Comparison of ENCODE assay signal across 1 cellular context in the genomic region with DNA sequence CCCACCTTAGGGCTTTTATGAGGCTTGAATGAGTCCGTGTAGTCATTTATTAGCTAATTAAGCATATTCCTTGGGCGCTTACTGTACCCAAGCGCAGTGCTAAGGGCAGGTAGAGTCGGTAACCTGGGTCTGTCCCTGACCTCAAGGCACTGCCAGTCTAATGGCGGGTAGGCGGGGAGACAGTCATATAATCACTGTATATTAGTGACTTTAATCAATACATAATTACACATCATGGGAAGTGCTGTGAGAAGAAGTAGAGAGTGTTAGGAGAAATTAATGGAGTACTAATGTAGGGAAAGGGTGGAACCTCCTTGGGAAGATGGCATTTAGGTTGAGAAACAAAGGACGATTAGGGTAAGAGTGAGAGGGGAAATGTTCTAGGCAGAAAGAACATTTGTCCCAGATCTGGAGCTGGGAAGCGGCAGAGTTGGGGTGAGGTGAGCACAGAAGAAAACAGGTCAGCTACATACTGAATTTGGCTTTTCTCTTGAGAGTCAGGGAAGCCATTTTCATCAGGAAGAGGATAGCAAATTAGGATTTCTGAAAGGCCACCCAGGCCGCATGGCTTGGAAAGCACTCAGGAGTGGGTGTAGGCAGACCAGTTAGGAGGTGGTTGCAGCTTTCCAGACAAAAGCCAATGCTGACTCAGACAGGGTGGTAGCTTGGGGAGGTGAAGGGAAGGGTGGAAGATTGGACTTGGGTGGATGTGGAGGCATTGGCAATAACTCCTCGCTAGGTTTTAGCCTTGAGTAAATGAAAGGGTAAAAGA.
TF ChIP-seq lines count a peak whose summit lies in the region.

No MANE protein-coding gene starts in this region.

TF ChIP-seq in endothelial cell of umbilical vein, 7 proteins besides CTCF, POLR2A, EP300 and RAD21 (continued from another document):
- TF ChIP-seq EZH2 (IDR thresholded peaks at IDR 0.05; ENCODE audit: borderline replicate concordance, low read depth, low read length, severe bottlenecking) = no peak
